ENCODE assay signal across 9 cellular contexts in the genomic region with DNA sequence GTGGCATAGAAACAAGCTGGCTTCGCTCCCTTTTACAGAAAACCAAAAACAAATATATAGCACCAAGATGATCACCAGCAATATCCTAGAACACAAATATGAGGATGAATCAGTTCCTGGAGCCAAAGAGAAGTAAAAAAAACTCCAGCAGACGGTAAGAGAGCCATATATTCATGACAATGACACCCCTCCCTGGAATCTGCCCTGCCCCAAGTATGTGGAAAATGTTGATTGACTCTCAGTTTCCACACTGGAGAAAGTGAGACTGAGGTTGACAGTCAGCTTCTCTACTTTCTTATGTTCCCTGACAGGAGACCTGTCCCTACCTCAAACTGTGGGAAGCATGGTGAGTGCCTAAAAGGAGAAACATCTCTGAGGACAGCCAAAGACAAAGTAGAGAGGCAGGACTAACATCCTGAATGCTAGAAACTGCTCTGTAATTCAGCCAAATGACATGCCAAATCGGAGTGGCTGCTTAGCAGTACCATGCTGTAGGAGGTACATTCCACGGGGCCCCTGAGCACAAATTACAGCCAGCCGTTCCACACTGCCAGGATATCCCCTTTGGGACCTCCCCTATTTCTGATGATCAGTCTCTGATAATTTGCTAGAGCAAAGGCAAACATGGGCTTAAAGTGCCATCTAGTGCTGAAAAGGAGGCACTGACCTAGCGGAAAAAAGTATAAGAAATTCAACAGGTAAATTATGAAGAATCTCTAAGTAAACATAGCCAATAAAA.
DNase-seq lines count a peak whose midpoint lies in the region; ATAC-seq and TF ChIP-seq lines count a peak whose summit lies in the region.
"Had no signal": no experiment of that assay in that cellular context is flagged by ENCODE, and none has a peak within 500 bp of the region (broad histone marks: within the 10 kb centered on the region; RNA-seq: fewer than 3 reads in every experiment).

No MANE protein-coding gene starts in this region.

- no CpG with 5 or more reads among the region's 6 CpGs for WGBS in IMR-90 (ENCODE audit: extremely low coverage in 2 of 2, insufficient read length in 1 of 2), 2 experiments
- WGBS in mesenchymal stem cell = 61% methylated on average over 4 of the region's 6 CpGs

- no peaks in the 10 kb centered on the region for H3K4me1 Mint-ChIP-seq in activated CD8-positive, alpha-beta memory T cell treated with anti-CD3 and anti-CD28 coated beads, Interleukin-2, amount 10 ng/mL, durations not matched to agents 7 days and 5 days

- H3K27ac ChIP-seq in IMR-90 (ENCODE audit: insufficient read depth, low read length) (peak overlapping the region; percentile 66), mesenchymal stem cell (ENCODE audit: low read length, poor library complexity, severe bottlenecking) (peak overlapping the region; percentile 22)

- peak overlapping the region; percentile 92 for H3K23ac ChIP-seq in IMR-90 (ENCODE audit: low read depth, low read length)
- no peak overlapping the region for H3K23ac ChIP-seq in mesenchymal stem cell (ENCODE audit: low read length in 2 of 2)

- H3K4ac ChIP-seq in IMR-90 (ENCODE audit: low read depth, low read length) = peak overlapping the region; percentile 95
- no peak overlapping the region for H3K4ac ChIP-seq in mesenchymal stem cell (ENCODE audit: low read depth in 1 of 2, low read length in 2 of 2)

- H3K4me3 ChIP-seq in IMR-90 (ENCODE audit: insufficient read depth, low read depth, low read length) (no peak overlapping the region; the same call in 1 of the 2 replicates), WI38 (ENCODE audit: low read depth, low read length) (no peak overlapping the region), mesenchymal stem cell (ENCODE audit: insufficient read depth in 1 of 2, low read depth in 1 of 2, low read length in 2 of 2) (no peak overlapping the region)

- no TSS peak for BruUV-seq in IMR-90 (replicated peaks; lab: Mats Ljungman, UMichigan)

- H3K4me1 ChIP-seq in IMR-90 (ENCODE audit: control insufficient read depth, insufficient read depth, low read length) (peaks cover 4% of the 10 kb centered on the region; the same call in 1 of the 2 replicates), mesenchymal stem cell (ENCODE audit: control insufficient read depth, insufficient read depth, low read depth, low read length) (no peaks in the 10 kb centered on the region)

- no peaks in the 10 kb centered on the region for H4K20me1 ChIP-seq in IMR-90 (ENCODE audit: insufficient read depth, low read length)

- peaks cover 10 to 15% of the 10 kb centered on the region in 2 donors for H3K9me3 Mint-ChIP-seq in activated naive CD4-positive, alpha-beta T cell treated with anti-CD3 and anti-CD28 coated beads, Interleukin-2, amount 50 U/mL, for 72 hours
- peaks cover 9% of the 10 kb centered on the region for H3K9me3 Mint-ChIP-seq in activated CD8-positive, alpha-beta memory T cell treated with anti-CD3 and anti-CD28 coated beads, Interleukin-2, amount 10 ng/mL, durations not matched to agents 7 days and 5 days (ENCODE audit: low read depth)

- peak overlapping the region; percentile 99 for H2BK5ac ChIP-seq in IMR-90 (ENCODE audit: low read depth, low read length, poor library complexity, severe bottlenecking)
- no peak overlapping the region for H2BK5ac ChIP-seq in mesenchymal stem cell (ENCODE audit: low read depth, low read length, poor library complexity, severe bottlenecking)

- no peak overlapping the region for H3K4me3 Mint-ChIP-seq in activated CD8-positive, alpha-beta memory T cell treated with anti-CD3 and anti-CD28 coated beads, Interleukin-2, amount 10 ng/mL, durations not matched to agents 7 days and 5 days

- H2AK5ac ChIP-seq in IMR-90 (ENCODE audit: low read depth, low read length) (peak overlapping the region; percentile 81), mesenchymal stem cell (ENCODE audit: low read length, severe bottlenecking) (peak overlapping the region; percentile 50)

- H2BK12ac ChIP-seq in mesenchymal stem cell (ENCODE audit: low read length in 2 of 2) = no peak overlapping the region

- POLR2A ChIA-PET in IMR-90 (lab: Charles Lee; ENCODE audit: unreplicated experiment) = no interaction called here

- peaks cover 6 to 8% of the 10 kb centered on the region in 2 donors for H3K36me3 Mint-ChIP-seq in activated naive CD4-positive, alpha-beta T cell treated with anti-CD3 and anti-CD28 coated beads, Interleukin-2, amount 50 U/mL, for 72 hours
- H3K36me3 Mint-ChIP-seq in activated CD8-positive, alpha-beta memory T cell treated with anti-CD3 and anti-CD28 coated beads, Interleukin-2, amount 10 ng/mL, durations not matched to agents 7 days and 5 days = no peaks in the 10 kb centered on the region

- H3K27ac Mint-ChIP-seq in activated naive CD4-positive, alpha-beta T cell treated with anti-CD3 and anti-CD28 coated beads, Interleukin-2, amount 50 U/mL, for 72 hours = no peak overlapping the region
- no peak overlapping the region for H3K27ac Mint-ChIP-seq in activated CD8-positive, alpha-beta memory T cell treated with anti-CD3 and anti-CD28 coated beads, Interleukin-2, amount 10 ng/mL, durations not matched to agents 7 days and 5 days

- H3K14ac ChIP-seq in IMR-90 (replicated peaks; ENCODE audit: low read depth, low read length) (peak overlapping the region; percentile 91), mesenchymal stem cell (ENCODE audit: low read length in 2 of 2) (no peak overlapping the region)

- TF ChIP-seq RAD21 in IMR-90 (IDR thresholded peaks at IDR 0.05; ENCODE audit: low read length) = peak; percentile 95

- no peak overlapping the region for H3K9ac ChIP-seq in IMR-90 (ENCODE audit: low read depth, low read length)
- peak overlapping the region; percentile 56 for H3K9ac ChIP-seq in mesenchymal stem cell (ENCODE audit: low read length)

- H3K27me3 Mint-ChIP-seq in activated CD8-positive, alpha-beta memory T cell treated with anti-CD3 and anti-CD28 coated beads, Interleukin-2, amount 10 ng/mL, durations not matched to agents 7 days and 5 days = no peaks in the 10 kb centered on the region

- H2BK15ac ChIP-seq in IMR-90 (ENCODE audit: low read depth, low read length) = peak overlapping the region; percentile 55; the same call in 2 of the 3 replicates
- no peak overlapping the region for H2BK15ac ChIP-seq in mesenchymal stem cell (ENCODE audit: low read depth, poor library complexity, severe bottlenecking)

- H4K91ac ChIP-seq in IMR-90 (ENCODE audit: insufficient read depth, low read depth, low read length) (peak overlapping the region; percentile 71), mesenchymal stem cell (ENCODE audit: low read length) (no peak overlapping the region)

- peak overlapping the region; percentile 97; the same call in 1 of the 2 replicates for H3K18ac ChIP-seq in IMR-90 (ENCODE audit: low read depth, low read length)
- H3K18ac ChIP-seq in mesenchymal stem cell (ENCODE audit: low read depth in 1 of 2, low read length in 2 of 2) = no peak overlapping the region

- CTCF ChIA-PET in IMR-90 (lab: Yijun Ruan, JAX) = interaction anchor here (0.6 kb wide), 2 partner anchors 770 to 1496 kb away, joined by 3 to 5 read pairs; no protein-coding TSS in a partner anchor
- CTCF ChIA-PET in activated CD8-positive, alpha-beta memory T cell treated with anti-CD3 and anti-CD28 coated beads, Interleukin-2, amount 10 ng/mL, durations not matched to agents 7 days and 5 days (lab: Charles Lee) = no interaction called here

- H3K79me1 ChIP-seq in IMR-90 (ENCODE audit: low read depth in 1 of 2, low read length in 2 of 2) (no peaks in the 10 kb centered on the region), mesenchymal stem cell (replicated peaks; ENCODE audit: low read length, poor library complexity, severe bottlenecking) (no peaks in the 10 kb centered on the region)

- dilution Hi-C loops in IMR-90 (cut with HindIII; ENCODE audit: low sequenced_read_pairs, unreplicated experiment) = no loop called here

- ATAC-seq in IMR-90 (ENCODE audit: low read depth) = peak; percentile 84
- ATAC-seq in activated naive CD4-positive, alpha-beta T cell treated with anti-CD3 and anti-CD28 coated beads, Interleukin-2, amount 50 U/mL, for 72 hours = no peak
- no peak for ATAC-seq in activated CD8-positive, alpha-beta memory T cell treated with anti-CD3 and anti-CD28 coated beads, Interleukin-2, amount 10 ng/mL, durations not matched to agents 7 days and 5 days

- TF ChIP-seq CTCF in IMR-90 (conservative IDR thresholded peaks at IDR 0.05; ENCODE audit: low read depth, low read length) = peak; percentile 83
- TF ChIP-seq CTCF in WI38 (IDR thresholded peaks at IDR 0.05; ENCODE audit: low read depth, low read length) = peak; percentile 71

- peak overlapping the region; percentile 99 for H2BK120ac ChIP-seq in IMR-90 (ENCODE audit: low read depth, low read length)
- no peak overlapping the region for H2BK120ac ChIP-seq in mesenchymal stem cell (ENCODE audit: low read depth, low read length)

- TF ChIP-seq POLR2A in IMR-90 (IDR thresholded peaks at IDR 0.05; ENCODE audit: low read depth, low read length) = peak; percentile 47

- in situ Hi-C loops in IMR-90 (cut with MboI; ENCODE audit: low sequenced_read_pairs) = no loop called here

- H2BK20ac ChIP-seq in IMR-90 (ENCODE audit: low read depth, low read length) = peak overlapping the region; percentile 97

- H2AK9ac ChIP-seq in IMR-90 (replicated peaks; ENCODE audit: low read depth, low read length, poor library complexity) = peak overlapping the region; percentile 88

- no peaks in the 10 kb centered on the region for H3K27me3 ChIP-seq in IMR-90 (ENCODE audit: control insufficient read depth, insufficient read depth, low read length)
- no peaks in the 10 kb centered on the region for H3K27me3 ChIP-seq in mesenchymal stem cell (ENCODE audit: control insufficient read depth in 1 of 2, insufficient read depth in 1 of 2, low read length in 2 of 2)

- H3K36me3 ChIP-seq in IMR-90 (ENCODE audit: control insufficient read depth, insufficient read depth, low read length) (no peaks in the 10 kb centered on the region), mesenchymal stem cell (ENCODE audit: control insufficient read depth in 1 of 2, insufficient read depth in 2 of 2, low read depth in 1 of 2, low read length in 2 of 2) (no peaks in the 10 kb centered on the region)

- 0 out of 2 replicates have a peak, but pooled peaks cover 2% of the 10 kb centered on the region for H3K9me1 ChIP-seq in IMR-90 (ENCODE audit: insufficient read depth, low read length)

- peak overlapping the region; percentile 91; the same call in 1 of the 2 replicates for H4K5ac ChIP-seq in IMR-90 (ENCODE audit: low read depth, low read length)

- DNase-seq in Daoy (ENCODE audit: low read depth) = peak; percentile 54
- peak; percentile 86 for DNase-seq in IMR-90
- DNase-seq in mesenchymal stem cell = peak; percentile 60
- no peak for DNase-seq in NCI-H146 (lab: John Stamatoyannopoulos, UW)
- DNase-seq in hippocampal formation (lab: John Stamatoyannopoulos, UW) = no peak
- DNase-seq in activated naive CD4-positive, alpha-beta T cell treated with anti-CD3 and anti-CD28 coated beads, Interleukin-2, amount 50 U/mL, for 72 hours (ENCODE audit: low spot score in 2 of 2) = no peak
- DNase-seq in activated CD8-positive, alpha-beta memory T cell treated with anti-CD3 and anti-CD28 coated beads, Interleukin-2, amount 10 ng/mL, durations not matched to agents 7 days and 5 days = no peak
- DNase-seq: stimulated activated CD4-positive, alpha-beta T cell treated with anti-CD3 and anti-CD28 coated beads, Interleukin-2, amount 100 ng/mL, for 24 hours had no signal

- H4K8ac ChIP-seq in IMR-90 (ENCODE audit: low read depth in 2 of 2, low read length in 2 of 2) = peak overlapping the region; percentile 25 to 97
- H4K8ac ChIP-seq in mesenchymal stem cell (ENCODE audit: low read length) = no peak overlapping the region

- H3K9me3 ChIP-seq in IMR-90 (ENCODE audit: control insufficient read depth, insufficient read depth, low read length) (peaks cover 7% of the 10 kb centered on the region; the same call in 1 of the 2 replicates), mesenchymal stem cell (ENCODE audit: control insufficient read depth, low read length) (peaks cover 25% of the 10 kb centered on the region)

- H2AFZ ChIP-seq in IMR-90 (replicated peaks; ENCODE audit: low read length, poor library complexity) (peak overlapping the region; percentile 84), mesenchymal stem cell (ENCODE audit: low read depth, low read length) (no peak overlapping the region)

- intact Hi-C loops in IMR-90 (cut with micrococcal nuclease) = loop anchor here (1.0 to 2.0 kb wide), 7 partner anchors 241 to 1167 kb away; a partner anchor contains a TSS

- H3K56ac ChIP-seq in IMR-90 (ENCODE audit: extremely low read depth, insufficient read depth, low read length) = peak overlapping the region; percentile 68

- H3K4me2 ChIP-seq in IMR-90 (ENCODE audit: low read depth, low read length) (peak overlapping the region; percentile 51; the same call in 1 of the 2 replicates), mesenchymal stem cell (ENCODE audit: low read length, poor library complexity, severe bottlenecking) (no peak overlapping the region)

Comparison
In these comparisons a context has a peak if more than half of its experiments do, and no peak if none do; other contexts are left out.
1. DNase-seq: peak in Daoy (single experiment), IMR-90 (single experiment) and mesenchymal stem cell (single experiment); none in NCI-H146 (single experiment), hippocampal formation (0 of 2), activated naive CD4-positive, alpha-beta T cell treated with anti-CD3 and anti-CD28 coated beads, Interleukin-2, amount 50 U/mL, for 72 hours (0 of 2) and activated CD8-positive, alpha-beta memory T cell treated with anti-CD3 and anti-CD28 coated beads, Interleukin-2, amount 10 ng/mL, durations not matched to agents 7 days and 5 days (single experiment).